In genomic region chr1:150979007-150979722, GRCh38 we compare ENCODE assay signal across 8 cellular contexts. TPM values are rescaled to one million over a fixed set of nuclear protein-coding genes. Genes with fewer than 3 reads are reported as not detected.
DNase-seq lines count a peak whose midpoint lies in the region; ATAC-seq lines count a peak whose summit lies in the region.

No MANE protein-coding gene starts in this region.

- peaks cover 5% of the 10 kb centered on the region for H3K36me3 Mint-ChIP-seq in central memory CD8-positive, alpha-beta T cell (ENCODE audit: insufficient read depth)

- intact Hi-C loops in left colon (cut with DNase I, micrococcal nuclease), result no loop called here

- DNase-seq in EL (peak; percentile 89), NCI-H345 (lab: John Stamatoyannopoulos, UW) (peak; percentile 97), left colon (peak; percentile 74 to 92)
- peak; percentile 85 for DNase-seq in activated CD4-positive, CD25-positive, alpha-beta regulatory T cell treated with anti-CD3 and anti-CD28 coated beads, Interleukin-2, amount 50 U/mL, for 16 hours (ENCODE audit: low read depth, low spot score)
- peak; percentile 84 to 89 for DNase-seq in central memory CD8-positive, alpha-beta T cell (ENCODE audit: low spot score in 2 of 2)
- DNase-seq in stimulated activated CD4-positive, alpha-beta T cell treated with anti-CD3 and anti-CD28 coated beads, Interleukin-1b, Interleukin-23, amount 100 ng/mL, for 4 hours (ENCODE audit: low read depth in 2 of 2), result peak; percentile 72 to 90

- peak overlapping the region; percentile 11 for H3K4me3 Mint-ChIP-seq in central memory CD8-positive, alpha-beta T cell

- no peaks in the 10 kb centered on the region for H3K9me3 Mint-ChIP-seq in central memory CD8-positive, alpha-beta T cell

- peaks cover 17% of the 10 kb centered on the region for H3K4me1 Mint-ChIP-seq in central memory CD8-positive, alpha-beta T cell

- H3K27me3 Mint-ChIP-seq in central memory CD8-positive, alpha-beta T cell, result no peaks in the 10 kb centered on the region

- H3K27ac Mint-ChIP-seq in central memory CD8-positive, alpha-beta T cell (ENCODE audit: low read depth), result no peak overlapping the region

- peak; percentile 52 for ATAC-seq in HG03066 (IDR thresholded peaks at IDR 0.05; ENCODE audit: low read depth, unreplicated experiment)
- peak; percentile 30 for ATAC-seq in central memory CD8-positive, alpha-beta T cell (replicated peaks; ENCODE audit: extremely low read depth, poor library complexity, severe bottlenecking)
- peak; percentile 9 for ATAC-seq in left colon
- no peak for ATAC-seq in GM19455 (IDR thresholded peaks at IDR 0.05; ENCODE audit: unreplicated experiment)

RNA-seq across cellular contexts. Expression of gene ANXA9, which starts 2.9 kb away (rescaled TPM):
- not detected for total RNA-seq in left colon

RNA-seq across cellular contexts. Expression of gene CERS2, which starts 4.5 kb away (rescaled TPM):
- 100 to 1,000 TPM; 179 to 205 TPM for total RNA-seq in left colon

RNA-seq across cellular contexts. Expression of gene MINDY1, which starts 27.5 kb away (rescaled TPM):
- total RNA-seq in left colon, result 10 to 100 TPM; 43.5 to 50.4 TPM

RNA-seq across cellular contexts. Expression of gene PRUNE1, which starts 29.1 kb away (rescaled TPM):
- 10 to 100 TPM; 18.9 to 19.0 TPM for total RNA-seq in left colon

RNA-seq across cellular contexts. Expression of gene SETDB1, which starts 53.0 kb away (rescaled TPM):
- 10 to 100 TPM; 35.7 to 38.9 TPM for total RNA-seq in left colon
